19 cellular contexts compared by ENCODE assay signal in genomic region chr5:159777049-159777448, GRCh38.
DNase-seq lines count a peak whose midpoint lies in the region; ATAC-seq and TF ChIP-seq lines count a peak whose summit lies in the region.
"Had no signal": no experiment of that assay in that cellular context is flagged by ENCODE, and none has a peak within 500 bp of the region (broad histone marks: within the 10 kb centered on the region; RNA-seq: fewer than 3 reads in every experiment).

No MANE protein-coding gene starts in this region.

- peaks cover 22 to 36% (median 35%) of the 10 kb centered on the region in 3 donors for H3K27me3 Mint-ChIP-seq in CD14-positive monocyte (ENCODE audit: low read depth in 3 of 3)
- H3K27me3 Mint-ChIP-seq in effector memory CD8-positive, alpha-beta T cell = peaks cover 28 to 46% of the 10 kb centered on the region in 2 donors

- H3K27me3 ChIP-seq in PC-3 (ENCODE audit: low read length) (no peaks in the 10 kb centered on the region), osteoblast (ENCODE audit: insufficient read depth, low read length) (no peaks in the 10 kb centered on the region)
- H3K27me3 ChIP-seq: Peyer's patch had no signal

- POLR2A ChIA-PET in PC-3 (lab: Charles Lee; ENCODE audit: unreplicated experiment) (no interaction called here), RWPE1 (lab: Yijun Ruan, JAX; ENCODE audit: low non-redundant PET) (no interaction called here)

- H3K4me1 Mint-ChIP-seq in CD14-positive monocyte = peaks cover 15% of the 10 kb centered on the region
- peaks cover 12 to 13% of the 10 kb centered on the region in 2 donors for H3K4me1 Mint-ChIP-seq in effector memory CD8-positive, alpha-beta T cell (ENCODE audit: low read depth in 2 of 2)

- peak overlapping the region in 1 of 7 donors; percentile 5 for H3K27ac Mint-ChIP-seq in CD14-positive monocyte
- no peak overlapping the region for H3K27ac Mint-ChIP-seq in effector memory CD8-positive, alpha-beta T cell
- H3K27ac Mint-ChIP-seq: CD4-positive, CD25-positive, alpha-beta regulatory T cell; IgD-negative memory B cell; T-cell had no signal

- H3K79me2 ChIP-seq in PC-3 (ENCODE audit: low read length) (no peaks in the 10 kb centered on the region), osteoblast (ENCODE audit: insufficient read depth, low read length) (no peaks in the 10 kb centered on the region)

- H3K4me1 ChIP-seq in PC-3 (ENCODE audit: insufficient read depth, low read length) = peaks cover 54% of the 10 kb centered on the region
- H3K4me1 ChIP-seq in osteoblast (ENCODE audit: insufficient read depth, low read length) = peaks cover 39% of the 10 kb centered on the region
- H3K4me1 ChIP-seq: Caco-2 had no signal

- H3K9me2 ChIP-seq in PC-3 (replicated peaks; ENCODE audit: low read length) = no peaks in the 10 kb centered on the region
- H3K9me2 ChIP-seq: SK-N-SH had no signal

- no peak for TF ChIP-seq CTCF in PC-3 (conservative IDR thresholded peaks at IDR 0.05; ENCODE audit: low read depth, low read length)
- no peak for TF ChIP-seq CTCF in osteoblast (IDR thresholded peaks at IDR 0.05; ENCODE audit: extremely low read depth, low read depth, low read length)
- no peak for TF ChIP-seq CTCF in CD14-positive monocyte (IDR thresholded peaks at IDR 0.05)
- TF ChIP-seq CTCF in RWPE1 (conservative IDR thresholded peaks at IDR 0.05; ENCODE audit: low read depth) = no peak

- H3K36me3 Mint-ChIP-seq in CD14-positive monocyte = peaks cover 0 to 2% of the 10 kb centered on the region in 2 donors
- peaks cover 3% of the 10 kb centered on the region for H3K36me3 Mint-ChIP-seq in effector memory CD8-positive, alpha-beta T cell (ENCODE audit: insufficient read depth)
- H3K36me3 Mint-ChIP-seq: CD4-positive, CD25-positive, alpha-beta regulatory T cell; IgD-negative memory B cell; T-cell had no signal

- no peaks in the 10 kb centered on the region for H3F3A ChIP-seq in PC-3 (ENCODE audit: low read length, unreplicated experiment)

- H3K4me3 ChIP-seq in PC-3 (ENCODE audit: low read length) (no peak overlapping the region), osteoblast (ENCODE audit: insufficient read depth, low read length) (no peak overlapping the region)
- H3K4me3 ChIP-seq: A549, Peyer's patch had no signal

- BruUV-seq in PC-3 (replicated peaks; lab: Mats Ljungman, UMichigan) = no TSS peak

- no peak for TF ChIP-seq POLR2A in erythroblast (IDR thresholded peaks at IDR 0.05; ENCODE audit: low read length)

- peaks cover 0 to 4% (median 0%) of the 10 kb centered on the region in 7 donors for H3K9me3 Mint-ChIP-seq in CD14-positive monocyte
- H3K9me3 Mint-ChIP-seq in effector memory CD8-positive, alpha-beta T cell = no peaks in the 10 kb centered on the region
- H3K9me3 Mint-ChIP-seq: IgD-negative memory B cell, T-cell had no signal

- H3K9ac ChIP-seq in PC-3 (ENCODE audit: low read length) = no peak overlapping the region
- H3K9ac ChIP-seq: SK-N-SH had no signal

- intact Hi-C loops in PC-3 (cut with micrococcal nuclease) (no loop called here), CD14-positive monocyte (cut with micrococcal nuclease) (no loop called here)

- H3K4me2 ChIP-seq in PC-3 (ENCODE audit: low read length) = no peak overlapping the region
- H3K4me2 ChIP-seq in osteoblast (ENCODE audit: insufficient read depth, low read length) = no peak overlapping the region
- H3K4me2 ChIP-seq: A549, SK-N-SH had no signal

- no peak overlapping the region for H2AFZ ChIP-seq in PC-3 (ENCODE audit: low read length)
- no peak overlapping the region for H2AFZ ChIP-seq in osteoblast (ENCODE audit: low read length)

- ATAC-seq in PC-3 = no peak
- no peak for ATAC-seq in effector memory CD8-positive, alpha-beta T cell (replicated peaks)
- ATAC-seq: A549, T-cell had no signal

- no peaks in the 10 kb centered on the region for H3K9me3 ChIP-seq in PC-3 (ENCODE audit: low read length)
- H3K9me3 ChIP-seq in osteoblast (ENCODE audit: low read depth, low read length) = no peaks in the 10 kb centered on the region
- H3K9me3 ChIP-seq: A549, Caco-2, Peyer's patch, SK-N-SH had no signal

- peak overlapping the region in 1 of 2 donors; percentile 40 for H3K4me3 Mint-ChIP-seq in CD14-positive monocyte
- no peak overlapping the region for H3K4me3 Mint-ChIP-seq in effector memory CD8-positive, alpha-beta T cell
- H3K4me3 Mint-ChIP-seq: CD4-positive, CD25-positive, alpha-beta regulatory T cell; T-cell had no signal

- H3K36me3 ChIP-seq in PC-3 (ENCODE audit: low read depth, low read length) (no peaks in the 10 kb centered on the region), osteoblast (ENCODE audit: insufficient read depth, low read length) (no peaks in the 10 kb centered on the region)
- H3K36me3 ChIP-seq: Peyer's patch had no signal

- DNase-seq in DMS 273 (lab: John Stamatoyannopoulos, UW; ENCODE audit: unreplicated experiment) (peak; percentile 90), NCI-H1694 (lab: John Stamatoyannopoulos, UW) (peak; percentile 61), PC-3 (peak; percentile 31), osteoblast (ENCODE audit: insufficient read length, low spot score, missing footprints) (peak; percentile 87), CD14-positive monocyte (ENCODE audit: low spot score) (no peak), RWPE1 (ENCODE audit: low spot score) (no peak), erythroblast (lab: John Stamatoyannopoulos, UW) (no peak)
- DNase-seq in effector memory CD8-positive, alpha-beta T cell = no peak
- DNase-seq: Caco-2; CD4-positive, CD25-positive, alpha-beta regulatory T cell; DMS53; HCEC 1CT; Kasumi-1; Peyer's patch; SHP77; SK-N-SH; T-cell had no signal

- H3K27ac ChIP-seq in PC-3 (ENCODE audit: low read length) (no peak overlapping the region), osteoblast (ENCODE audit: low read depth, low read length) (no peak overlapping the region), RWPE1 (no peak overlapping the region)
- H3K27ac ChIP-seq: Peyer's patch had no signal

- H4K20me1 ChIP-seq in PC-3 (ENCODE audit: low read length) (no peaks in the 10 kb centered on the region), osteoblast (ENCODE audit: insufficient read depth, low read length) (no peaks in the 10 kb centered on the region)

- CTCF ChIA-PET in PC-3 (lab: Charles Lee) (no interaction called here), RWPE1 (lab: Yijun Ruan, JAX) (interaction anchor here (1.0 kb wide), 1 partner anchor 210 kb away, joined by 3 read pairs; no protein-coding TSS in a partner anchor)

Comparison
In these comparisons a context has a peak if more than half of its experiments do, and no peak if none do; other contexts are left out.
1. DNase-seq: peak in DMS 273 (single experiment), NCI-H1694 (single experiment), PC-3 (single experiment) and osteoblast (single experiment); none in CD14-positive monocyte (single experiment), RWPE1 (single experiment), erythroblast (0 of 2) and effector memory CD8-positive, alpha-beta T cell (0 of 3).